8 cellular contexts compared by ENCODE assay signal in the genomic region with DNA sequence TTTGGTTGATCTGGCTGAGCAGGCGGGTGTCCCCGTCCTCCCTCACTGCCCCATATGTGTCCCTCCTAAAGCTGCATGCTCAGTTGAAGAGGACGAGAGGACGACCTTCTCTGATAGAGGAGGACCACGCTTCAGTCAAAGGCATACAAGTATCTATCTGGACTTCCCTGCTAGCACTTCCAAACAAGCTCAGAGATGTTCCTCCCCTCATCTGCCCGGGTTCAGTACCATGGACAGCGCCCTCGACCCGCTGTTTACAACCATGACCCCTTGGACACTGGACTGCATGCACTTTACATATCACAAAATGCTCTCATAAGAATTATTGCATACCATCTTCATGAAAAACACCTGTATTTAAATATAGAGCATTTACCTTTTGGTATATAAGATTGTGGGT. TPM values are rescaled to one million over a fixed set of nuclear protein-coding genes. Genes with fewer than 3 reads are reported as not detected.
DNase-seq lines count a peak whose midpoint lies in the region; ATAC-seq and TF ChIP-seq lines count a peak whose summit lies in the region.

No MANE protein-coding gene starts in this region.

- no peak overlapping the region for H3K27ac ChIP-seq in heart right ventricle
- H3K27ac ChIP-seq in gastrocnemius medialis: no peak overlapping the region

- TF ChIP-seq POLR2A in gastrocnemius medialis (IDR thresholded peaks at IDR 0.05): no peak

- TF ChIP-seq CTCF in heart right ventricle (IDR thresholded peaks at IDR 0.05) (no peak), gastrocnemius medialis (IDR thresholded peaks at IDR 0.05 in 4 of 5, conservative IDR thresholded peaks at IDR 0.05 in 1 of 5) (no peak)

- H3K9me3 ChIP-seq in heart right ventricle: no peaks in the 10 kb centered on the region
- H3K9me3 ChIP-seq in gastrocnemius medialis: no peaks in the 10 kb centered on the region

- DNase-seq in EL (peak; percentile 40), heart right ventricle (peak; percentile 69 to 74), gastrocnemius medialis (peak in 1 of 2 donors; percentile 20)
- DNase-seq in activated effector memory CD4-positive, alpha-beta T cell treated with anti-CD3 and anti-CD28 coated beads, Interleukin-2, amount 50 U/mL, for 16 hours: peak; percentile 80

- in situ Hi-C loops in gastrocnemius medialis (cut with MboI; ENCODE audit: low sequenced_read_pairs in 4 of 4): loop anchor here in 3 of 4 donors (5.0 to 10.0 kb wide), 4 partner anchors 84 to 166 kb away; partner anchors contain the start of gene ACHE (in 1 of the 3)

- ATAC-seq in heart right ventricle (peak in 6 of 8 donors; percentile 58 to 93 (median 80)), gastrocnemius medialis (peak; percentile 58), GM18517 (IDR thresholded peaks at IDR 0.05; ENCODE audit: unreplicated experiment) (no peak), HG02571 (IDR thresholded peaks at IDR 0.05; ENCODE audit: unreplicated experiment) (no peak), GM21515 (IDR thresholded peaks at IDR 0.05; ENCODE audit: unreplicated experiment) (no peak)

- H3K4me3 ChIP-seq in heart right ventricle: no peak overlapping the region
- no peak overlapping the region for H3K4me3 ChIP-seq in gastrocnemius medialis

- H3K4me1 ChIP-seq in heart right ventricle (no peaks in the 10 kb centered on the region), gastrocnemius medialis (no peaks in the 10 kb centered on the region)

- WGBS in heart right ventricle, 2 donors: 18 to 20% methylated on average over 9 of the region's 9 CpGs

- H3K36me3 ChIP-seq in heart right ventricle (no peaks in the 10 kb centered on the region), gastrocnemius medialis (no peaks in the 10 kb centered on the region)

- intact Hi-C loops in heart right ventricle (cut with DNase I) (loop anchor here in 9 of 10 donors (2.0 to 10.0 kb wide), 5 partner anchors 91 to 162 kb away; partner anchors contain the start of genes MUC12 (in 5 of the 9) and ACHE (in 1 of the 9)), gastrocnemius medialis (cut with DNase I; ENCODE audit: low total_unique reads) (loop anchor here (5.0 kb wide), 2 partner anchors 91 to 351 kb away; partner anchors contain the start of genes MUC12 and POP7)

- H3K27me3 ChIP-seq in heart right ventricle: peaks cover 0 to 85% (median 66%) of the 10 kb centered on the region in 7 donors
- H3K27me3 ChIP-seq in gastrocnemius medialis: peaks cover 0 to 8% (median 5%) of the 10 kb centered on the region in 3 donors

TF ChIP-seq in PFSK-1, 5 proteins besides CTCF, POLR2A, EP300 and RAD21:
- TF ChIP-seq, protein P1, sequence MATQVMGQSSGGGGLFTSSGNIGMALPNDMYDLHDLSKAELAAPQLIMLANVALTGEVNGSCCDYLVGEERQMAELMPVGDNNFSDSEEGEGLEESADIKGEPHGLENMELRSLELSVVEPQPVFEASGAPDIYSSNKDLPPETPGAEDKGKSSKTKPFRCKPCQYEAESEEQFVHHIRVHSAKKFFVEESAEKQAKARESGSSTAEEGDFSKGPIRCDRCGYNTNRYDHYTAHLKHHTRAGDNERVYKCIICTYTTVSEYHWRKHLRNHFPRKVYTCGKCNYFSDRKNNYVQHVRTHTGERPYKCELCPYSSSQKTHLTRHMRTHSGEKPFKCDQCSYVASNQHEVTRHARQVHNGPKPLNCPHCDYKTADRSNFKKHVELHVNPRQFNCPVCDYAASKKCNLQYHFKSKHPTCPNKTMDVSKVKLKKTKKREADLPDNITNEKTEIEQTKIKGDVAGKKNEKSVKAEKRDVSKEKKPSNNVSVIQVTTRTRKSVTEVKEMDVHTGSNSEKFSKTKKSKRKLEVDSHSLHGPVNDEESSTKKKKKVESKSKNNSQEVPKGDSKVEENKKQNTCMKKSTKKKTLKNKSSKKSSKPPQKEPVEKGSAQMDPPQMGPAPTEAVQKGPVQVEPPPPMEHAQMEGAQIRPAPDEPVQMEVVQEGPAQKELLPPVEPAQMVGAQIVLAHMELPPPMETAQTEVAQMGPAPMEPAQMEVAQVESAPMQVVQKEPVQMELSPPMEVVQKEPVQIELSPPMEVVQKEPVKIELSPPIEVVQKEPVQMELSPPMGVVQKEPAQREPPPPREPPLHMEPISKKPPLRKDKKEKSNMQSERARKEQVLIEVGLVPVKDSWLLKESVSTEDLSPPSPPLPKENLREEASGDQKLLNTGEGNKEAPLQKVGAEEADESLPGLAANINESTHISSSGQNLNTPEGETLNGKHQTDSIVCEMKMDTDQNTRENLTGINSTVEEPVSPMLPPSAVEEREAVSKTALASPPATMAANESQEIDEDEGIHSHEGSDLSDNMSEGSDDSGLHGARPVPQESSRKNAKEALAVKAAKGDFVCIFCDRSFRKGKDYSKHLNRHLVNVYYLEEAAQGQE (IDR thresholded peaks at IDR 0.05; ENCODE audit: insufficient read depth in 1 of 2, low read depth in 2 of 2, low read length in 2 of 2): peak; percentile 99 to 100
- peak; percentile 81 for TF ChIP-seq FOXP2 (optimal IDR thresholded peaks at IDR 0.05; ENCODE audit: borderline replicate concordance, extremely low read depth, extremely low read length, insufficient read depth)
- no peak for TF ChIP-seq POLR2AphosphoS5 (IDR thresholded peaks at IDR 0.05; ENCODE audit: low read depth, low read length)
- TF ChIP-seq TAF1 (IDR thresholded peaks at IDR 0.05; ENCODE audit: borderline replicate concordance, insufficient read depth, low read length): no peak
TF ChIP-seq in PFSK-1: peak in this region for 2.

RNA-seq across cellular contexts. Expression of gene TRIM56, which starts 26.9 kb away (rescaled TPM):
- 18.3 TPM for polyA plus RNA-seq in PFSK-1 (2012; ENCODE audit: insufficient read length, low read depth)
- 10 to 100 TPM; 12.8 to 28.4 (median 16.7) TPM for total RNA-seq in heart right ventricle
- 10 to 100 TPM in 1 of 2 donors, 1 to 10 TPM in 1; 5.8 to 12.9 TPM for polyA plus RNA-seq in heart right ventricle
- 10 to 100 TPM in 1 of 4 donors, 1 to 10 TPM in 3; 4.2 to 11.4 (median 6.9) TPM for total RNA-seq in gastrocnemius medialis

RNA-seq across cellular contexts. Expression of gene MUC17, which starts 38.5 kb away (rescaled TPM):
- not detected for polyA plus RNA-seq in PFSK-1 (2012; ENCODE audit: insufficient read length, low read depth)
- total RNA-seq in heart right ventricle (not detected), gastrocnemius medialis (under 1 TPM in 1 of 4 donors, not detected in 3; 0.05 TPM)
- not detected for polyA plus RNA-seq in heart right ventricle

Comparison
In these comparisons a context has a peak if more than half of its experiments do, and no peak if none do; other contexts are left out.
1. ATAC-seq: peak in heart right ventricle (6 of 8) and gastrocnemius medialis (2 of 2); none in GM18517 (single experiment), HG02571 (single experiment) and GM21515 (single experiment).